In the genomic region with DNA sequence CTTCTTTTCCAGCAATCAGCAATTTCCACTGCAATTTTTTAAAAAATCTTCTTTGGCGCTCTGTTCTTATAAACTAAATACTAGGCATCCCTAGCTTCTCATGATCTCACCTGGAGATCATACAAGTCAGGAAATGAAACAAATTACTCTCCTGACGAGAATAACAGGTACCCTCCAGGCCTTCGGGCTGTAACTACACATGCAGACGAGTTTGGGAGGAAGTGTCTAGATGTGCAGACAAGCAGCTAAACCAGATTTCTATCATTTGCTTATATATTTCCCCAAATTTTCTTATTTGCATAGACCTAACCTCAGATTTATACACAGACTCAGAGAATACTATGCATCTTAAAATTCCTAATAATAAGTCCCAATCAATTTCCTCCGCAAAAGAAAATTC, we compare ENCODE assay signal across 9 cellular contexts.
"Had no signal": no experiment of that assay in that cellular context is flagged by ENCODE, and none has a peak within 500 bp of the region (broad histone marks: within the 10 kb centered on the region; RNA-seq: fewer than 3 reads in every experiment).

No MANE protein-coding gene starts in this region.

- H3K27ac Mint-ChIP-seq: HFFc6, IgD-negative memory B cell had no signal

- H3K4me3 Mint-ChIP-seq: HFFc6, IgD-negative memory B cell had no signal

- H3K27ac ChIP-seq: GM23248, HL-60 had no signal

- H3K4me1 ChIP-seq: HAP-1 had no signal

- H3K36me3 ChIP-seq: HAP-1 had no signal

- ATAC-seq: HCT116, HepG2 had no signal

- DNase-seq: GM23248, GOT3, H7, HFFc6 had no signal

- H3K9me3 ChIP-seq: HAP-1 had no signal

- H3K9me3 Mint-ChIP-seq: HFFc6 had no signal

- H3K4me3 ChIP-seq: GM23248, HAP-1 had no signal

- H3K9ac ChIP-seq: GM23248 had no signal

- H2AFZ ChIP-seq: GM23248 had no signal
